Comparison of ENCODE assay signal across 23 cellular contexts in genomic region chr20:49237531-49237930, GRCh38. TPM values are rescaled to one million over a fixed set of nuclear protein-coding genes. Genes with fewer than 3 reads are reported as not detected.
DNase-seq lines count a peak whose midpoint lies in the region; TF ChIP-seq lines count a peak whose summit lies in the region.
"Had no signal": no experiment of that assay in that cellular context is flagged by ENCODE, and none has a peak within 500 bp of the region (broad histone marks: within the 10 kb centered on the region; RNA-seq: fewer than 3 reads in every experiment).

No MANE protein-coding gene starts in this region.

- H3K23ac ChIP-seq in H9 (ENCODE audit: insufficient read length, low read depth, low read length), result no peak overlapping the region

- no peak overlapping the region for H3K4ac ChIP-seq in H9 (ENCODE audit: low read depth, low read length)

- H3K4me1 ChIP-seq in H9 (ENCODE audit: insufficient read depth, low read length), result no peaks in the 10 kb centered on the region
- H3K4me1 ChIP-seq: HAP-1, lower lobe of right lung, suprapubic skin, uterus had no signal

- H2BK120ac ChIP-seq in H9 (ENCODE audit: low read depth, low read length, poor library complexity, severe bottlenecking), result no peak overlapping the region

- no peaks in the 10 kb centered on the region for H3K27me3 ChIP-seq in H9 (ENCODE audit: insufficient read depth, low read length)
- H3K27me3 ChIP-seq: dorsolateral prefrontal cortex, suprapubic skin, uterus had no signal

- H2BK12ac ChIP-seq in H9 (ENCODE audit: insufficient read length, low read depth, low read length), result no peak overlapping the region

- no peak overlapping the region for H2BK15ac ChIP-seq in H9 (ENCODE audit: low read depth, low read length)

- no peak overlapping the region for H2BK5ac ChIP-seq in H9 (ENCODE audit: insufficient read length, low read length)

- POLR2A ChIA-PET in activated CD4-positive, alpha-beta T cell treated with anti-CD3 and anti-CD28 coated beads, Interleukin-2, amount 10 ng/mL, durations not matched to agents 7 days and 5 days (lab: Charles Lee), result interaction anchor here (0.6 kb wide), 1 partner anchor 24 kb away, joined by 4 read pairs; no protein-coding TSS in a partner anchor
- POLR2A ChIA-PET in RWPE1 (lab: Yijun Ruan, JAX; ENCODE audit: low non-redundant PET), result no interaction called here

- no peaks in the 10 kb centered on the region for H4K20me1 ChIP-seq in H9 (ENCODE audit: control insufficient read depth, insufficient read depth, insufficient read length)

- no peak for DNase-seq in activated CD4-positive, alpha-beta T cell treated with anti-CD3 and anti-CD28 coated beads, Interleukin-2, amount 10 ng/mL, durations not matched to agents 7 days and 5 days
- no peak for DNase-seq in activated CD4-positive, alpha-beta T cell treated with anti-CD3 and anti-CD28 coated beads for 48 hours
- DNase-seq in H9 (no peak), nephron progenitor cell (no peak), LoVo (ENCODE audit: low spot score) (no peak), GM19238 (ENCODE audit: insufficient read length, low spot score) (no peak), RWPE1 (ENCODE audit: low spot score) (no peak)
- DNase-seq: activated naive CD4-positive, alpha-beta T cell treated with anti-CD3 and anti-CD28 coated beads, Interleukin-2, amount 50 U/mL, for 16 hours; DMS79 treated with DMSO at 0.1 percent for 48 hours; dorsolateral prefrontal cortex; kidney; lower lobe of right lung; NCI-H187 treated with DMSO at 0.1 percent for 48 hours; NCI-H82; nucleus accumbens; Right ventricle myocardium superior; stimulated activated CD4-positive, alpha-beta T cell treated with anti-CD3 and anti-CD28 coated beads, Interleukin-1b, Interleukin-23, amount 100 ng/mL, for 48 hours; uterus had no signal

- H4K91ac ChIP-seq in H9 (ENCODE audit: insufficient read length, low read depth, low read length), result no peak overlapping the region

- H3K23me2 ChIP-seq in H9 (ENCODE audit: insufficient read length, low read depth, low read length, poor library complexity, severe bottlenecking), result no peaks in the 10 kb centered on the region

- no peak overlapping the region for H3T11ph ChIP-seq in H9 (ENCODE audit: low read length)

- H3K4me3 Mint-ChIP-seq in activated CD4-positive, alpha-beta T cell treated with anti-CD3 and anti-CD28 coated beads, Interleukin-2, amount 10 ng/mL, durations not matched to agents 7 days and 5 days, result no peak overlapping the region
- H3K4me3 Mint-ChIP-seq in H9 (no peak overlapping the region), brain (no peak overlapping the region), nephron progenitor cell (no peak overlapping the region)
- H3K4me3 Mint-ChIP-seq: activated T-helper 1 cell treated with anti-CD3 and anti-CD28 coated beads, Interleukin-12 subunit alpha, Interleukin-12 subunit beta, Interleukin-2, Interleukin-4 antibody, amounts not matched to agents 30 ng/mL and 10 ng/mL and 1 ng/mL, durations not matched to agents 14 hours and 24 hours and 36 hours had no signal

- TF ChIP-seq CTCF in H9 (conservative IDR thresholded peaks at IDR 0.05) (no peak), brain (conservative IDR thresholded peaks at IDR 0.05) (no peak), nephron progenitor cell (IDR thresholded peaks at IDR 0.05) (no peak), RWPE1 (conservative IDR thresholded peaks at IDR 0.05; ENCODE audit: low read depth) (no peak)

- H3K9me3 ChIP-seq in H9 (ENCODE audit: control insufficient read depth, low read depth, low read length), result no peaks in the 10 kb centered on the region
- H3K9me3 ChIP-seq: HAP-1, lower lobe of right lung, suprapubic skin, uterus had no signal

- no peak overlapping the region for H3K4me2 ChIP-seq in H9 (ENCODE audit: insufficient read depth, insufficient read length, low read length)

- H4K5ac ChIP-seq in H9 (ENCODE audit: insufficient read length, low read depth, low read length), result no peak overlapping the region

- no CpG with 5 or more reads among the region's 4 CpGs for WGBS in H9 (ENCODE audit: extremely low coverage, insufficient read length, low lambda C conversion rate)

- H3K36me3 Mint-ChIP-seq in activated CD4-positive, alpha-beta T cell treated with anti-CD3 and anti-CD28 coated beads, Interleukin-2, amount 10 ng/mL, durations not matched to agents 7 days and 5 days (ENCODE audit: low read depth), result peaks cover 63% of the 10 kb centered on the region
- H3K36me3 Mint-ChIP-seq in H9 (ENCODE audit: insufficient read depth in 1 of 3, low read depth in 3 of 3) (peaks cover 35 to 93% (median 80%) of the 10 kb centered on the region in 3 experiments; a peak in 6 of 7 replicates), brain (peaks cover 84% of the 10 kb centered on the region), nephron progenitor cell (ENCODE audit: low read depth) (peaks cover 74% of the 10 kb centered on the region)

- H2AFZ ChIP-seq in H9 (ENCODE audit: low read length), result no peak overlapping the region

- H3K27ac Mint-ChIP-seq in activated CD4-positive, alpha-beta T cell treated with anti-CD3 and anti-CD28 coated beads, Interleukin-2, amount 10 ng/mL, durations not matched to agents 7 days and 5 days, result peak overlapping the region; percentile 9
- H3K27ac Mint-ChIP-seq in H9 (peak overlapping the region in 2 of 3 experiments; percentile 7 to 47; a peak in 3 of 7 replicates), brain (peak overlapping the region in 3 of 5 experiments; percentile 3 to 44 (median 34)), nephron progenitor cell (peak overlapping the region; percentile 13)
- H3K27ac Mint-ChIP-seq: activated T-helper 1 cell treated with anti-CD3 and anti-CD28 coated beads, Interleukin-12 subunit alpha, Interleukin-12 subunit beta, Interleukin-2, Interleukin-4 antibody, amounts not matched to agents 30 ng/mL and 10 ng/mL and 1 ng/mL, durations not matched to agents 14 hours and 24 hours and 36 hours had no signal

- H2BK20ac ChIP-seq in H9 (ENCODE audit: low read depth, low read length, poor library complexity, severe bottlenecking), result no peak overlapping the region

- no peak overlapping the region for H3K18ac ChIP-seq in H9 (ENCODE audit: insufficient read length, low read depth, low read length)

- H2AK5ac ChIP-seq in H9 (ENCODE audit: insufficient read length, low read length), result no peak overlapping the region

- H3K9me3 Mint-ChIP-seq in activated CD4-positive, alpha-beta T cell treated with anti-CD3 and anti-CD28 coated beads, Interleukin-2, amount 10 ng/mL, durations not matched to agents 7 days and 5 days, result no peaks in the 10 kb centered on the region
- H3K9me3 Mint-ChIP-seq in H9 (no peaks in the 10 kb centered on the region), brain (no peaks in the 10 kb centered on the region), nephron progenitor cell (no peaks in the 10 kb centered on the region)
- H3K9me3 Mint-ChIP-seq: activated T-helper 1 cell treated with anti-CD3 and anti-CD28 coated beads, Interleukin-12 subunit alpha, Interleukin-12 subunit beta, Interleukin-2, Interleukin-4 antibody, amounts not matched to agents 30 ng/mL and 10 ng/mL and 1 ng/mL, durations not matched to agents 14 hours and 24 hours and 36 hours had no signal

- H3K27ac ChIP-seq in H9 (ENCODE audit: insufficient read length, low read depth, low read length) (no peak overlapping the region), RWPE1 (no peak overlapping the region)
- H3K27ac ChIP-seq: lower lobe of right lung, skin epidermis, suprapubic skin, uterus had no signal

- no peak overlapping the region for H4K8ac ChIP-seq in H9 (replicated peaks; ENCODE audit: insufficient read length, low read depth, low read length)

- H3K79me1 ChIP-seq in H9 (ENCODE audit: insufficient read depth, low read depth, low read length, poor library complexity, severe bottlenecking), result no peaks in the 10 kb centered on the region

- H3K9ac ChIP-seq in H9 (ENCODE audit: extremely low read depth, insufficient read length, low read length), result no peak overlapping the region

- H3K56ac ChIP-seq in H9 (ENCODE audit: insufficient read length, low read depth, low read length), result no peak overlapping the region

- no peak overlapping the region for H3K14ac ChIP-seq in H9 (ENCODE audit: insufficient read depth, low read length)

- no peaks in the 10 kb centered on the region for H3K27me3 Mint-ChIP-seq in activated CD4-positive, alpha-beta T cell treated with anti-CD3 and anti-CD28 coated beads, Interleukin-2, amount 10 ng/mL, durations not matched to agents 7 days and 5 days
- H3K27me3 Mint-ChIP-seq in H9 (ENCODE audit: low read depth), result no peaks in the 10 kb centered on the region
- H3K27me3 Mint-ChIP-seq in brain, result no peaks in the 10 kb centered on the region
- H3K27me3 Mint-ChIP-seq in nephron progenitor cell (ENCODE audit: low read depth, poor library complexity), result no peaks in the 10 kb centered on the region

- no peaks in the 10 kb centered on the region for H3K79me2 ChIP-seq in H9 (ENCODE audit: insufficient read depth, low read length)

- H3K4me1 Mint-ChIP-seq in activated CD4-positive, alpha-beta T cell treated with anti-CD3 and anti-CD28 coated beads, Interleukin-2, amount 10 ng/mL, durations not matched to agents 7 days and 5 days, result no peaks in the 10 kb centered on the region
- H3K4me1 Mint-ChIP-seq in H9 (no peaks in the 10 kb centered on the region), brain (no peaks in the 10 kb centered on the region), nephron progenitor cell (no peaks in the 10 kb centered on the region)

- CTCF ChIA-PET in activated CD4-positive, alpha-beta T cell treated with anti-CD3 and anti-CD28 coated beads, Interleukin-2, amount 10 ng/mL, durations not matched to agents 7 days and 5 days (lab: Charles Lee), result interaction anchor here (0.6 to 5.1 kb wide), 9 partner anchors 9 to 620 kb away, joined by 3 to 18 read pairs (median 3); no protein-coding TSS in a partner anchor
- CTCF ChIA-PET in RWPE1 (lab: Yijun Ruan, JAX), result interaction anchor here (0.7 to 4.6 kb wide), 5 partner anchors 9 to 113 kb away, joined by 3 to 22 read pairs (median 3); no protein-coding TSS in a partner anchor

RNA-seq across cellular contexts. Expression of gene DDX27, which starts 18.3 kb away (rescaled TPM):
- 10 to 100 TPM; 39.1 to 42.0 TPM for total RNA-seq in activated CD4-positive, alpha-beta T cell treated with anti-CD3 and anti-CD28 coated beads, Interleukin-2, amount 10 ng/mL, durations not matched to agents 7 days and 5 days
- total RNA-seq in H9 (2021), result 46.9 and 50.3 TPM in 2 replicates
- polyA plus RNA-seq in brain (ENCODE audit: insufficient read depth, low read depth, low replicate concordance), result 81.3 TPM

RNA-seq across cellular contexts. Expression of gene ZNFX1, which starts 40.3 kb away (rescaled TPM):
- 10 to 100 TPM; 79.7 to 85.3 TPM for total RNA-seq in activated CD4-positive, alpha-beta T cell treated with anti-CD3 and anti-CD28 coated beads, Interleukin-2, amount 10 ng/mL, durations not matched to agents 7 days and 5 days
- 12.8 and 13.3 TPM in 2 replicates for total RNA-seq in H9 (2021)
- 23.5 TPM for polyA plus RNA-seq in brain (ENCODE audit: insufficient read depth, low read depth, low replicate concordance)

RNA-seq across cellular contexts. Expression of gene STAU1, which starts 49.4 kb away (rescaled TPM):
- 10 to 100 TPM; 51.8 to 57.8 TPM for total RNA-seq in activated CD4-positive, alpha-beta T cell treated with anti-CD3 and anti-CD28 coated beads, Interleukin-2, amount 10 ng/mL, durations not matched to agents 7 days and 5 days
- 106 TPM in 2 replicates for total RNA-seq in H9 (2021)
- 162 TPM for polyA plus RNA-seq in brain (ENCODE audit: insufficient read depth, low read depth, low replicate concordance)
